ENCODE assay signal across 14 cellular contexts in the genomic region with DNA sequence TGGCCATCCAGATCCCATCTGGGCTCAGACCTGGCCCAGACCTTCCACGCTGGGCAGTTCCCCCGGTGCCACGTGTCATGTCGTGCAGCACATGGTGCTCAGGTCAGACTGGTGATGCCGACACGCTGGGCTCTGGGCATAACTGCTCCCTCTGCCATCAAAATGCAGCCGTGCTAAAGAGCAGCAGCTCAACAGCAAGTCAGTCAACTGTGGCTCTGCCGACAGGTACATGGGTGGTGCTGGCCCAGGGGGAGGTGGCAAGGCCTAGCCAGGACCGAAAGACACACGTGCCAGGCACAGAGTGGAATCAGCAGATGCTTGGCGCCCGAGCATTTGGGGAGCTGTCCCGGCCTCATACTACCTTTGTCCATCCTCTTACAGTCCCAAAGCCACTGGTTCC. TPM values are rescaled to one million over a fixed set of nuclear protein-coding genes. Genes with fewer than 3 reads are reported as not detected.
A peak's percentile ranks its signal among the peaks of the same experiment; 100 is the strongest.
DNase-seq lines count a peak whose midpoint lies in the region; ATAC-seq and TF ChIP-seq lines count a peak whose summit lies in the region.
"Had no signal": no experiment of that assay in that cellular context is flagged by ENCODE, and none has a peak within 500 bp of the region (broad histone marks: within the 10 kb centered on the region; RNA-seq: fewer than 3 reads in every experiment).

No MANE protein-coding gene starts in this region.

- H3K4me1 ChIP-seq in right atrium auricular region (peaks cover 0 to 58% of the 10 kb centered on the region in 2 donors), skeletal muscle tissue (ENCODE audit: control insufficient read depth in 3 of 3, insufficient read depth in 3 of 3, low read length in 3 of 3) (peaks cover 48 to 72% (median 52%) of the 10 kb centered on the region in 3 donors)

- H3K36me3 Mint-ChIP-seq in activated naive CD4-positive, alpha-beta T cell treated with anti-CD3 and anti-CD28 coated beads for 36 hours (ENCODE audit: low read depth) = peaks cover 19% of the 10 kb centered on the region

- H3K4me3 Mint-ChIP-seq in activated naive CD4-positive, alpha-beta T cell treated with anti-CD3 and anti-CD28 coated beads for 36 hours = peak overlapping the region; percentile 27

- peaks cover 47% of the 10 kb centered on the region for H3K4me1 Mint-ChIP-seq in activated naive CD4-positive, alpha-beta T cell treated with anti-CD3 and anti-CD28 coated beads for 36 hours (ENCODE audit: low read depth)

- CTCF ChIA-PET in activated naive CD4-positive, alpha-beta T cell treated with anti-CD3 and anti-CD28 coated beads for 36 hours (lab: Charles Lee) = interaction anchor here (0.6 to 2.3 kb wide), 3 partner anchors 15 to 521 kb away, joined by 4 to 6 read pairs (median 5); no protein-coding TSS in a partner anchor
- CTCF ChIA-PET in RWPE1 (lab: Yijun Ruan, JAX) = interaction anchor here (0.6 to 1.7 kb wide), 4 partner anchors 11 to 235 kb away, joined by 3 to 8 read pairs (median 4); no protein-coding TSS in a partner anchor

- ATAC-seq in HG03280 (IDR thresholded peaks at IDR 0.05; ENCODE audit: unreplicated experiment) (no peak), sciatic nerve (no peak), GM19452 (IDR thresholded peaks at IDR 0.05; ENCODE audit: unreplicated experiment) (no peak)

- H3K36me3 ChIP-seq in right atrium auricular region (peaks cover 33% of the 10 kb centered on the region), skeletal muscle tissue (ENCODE audit: control insufficient read depth in 3 of 3, insufficient read depth in 3 of 3, low read length in 3 of 3) (peaks cover 30 to 37% (median 36%) of the 10 kb centered on the region in 3 donors)

- POLR2A ChIA-PET in RWPE1 (lab: Yijun Ruan, JAX; ENCODE audit: low non-redundant PET) = interaction anchor here (0.6 kb wide), 1 partner anchor 280 kb away, joined by 3 read pairs; no protein-coding TSS in a partner anchor

- no peaks in the 10 kb centered on the region for H3K9me3 Mint-ChIP-seq in activated naive CD4-positive, alpha-beta T cell treated with anti-CD3 and anti-CD28 coated beads for 36 hours

- intact Hi-C loops in activated naive CD4-positive, alpha-beta T cell treated with anti-CD3 and anti-CD28 coated beads for 36 hours (cut with micrococcal nuclease) = loop anchor here (5.0 kb wide), 2 partner anchors 141 to 461 kb away; partner anchors contain the start of genes FMNL3 and RACGAP1
- intact Hi-C loops in sciatic nerve (cut with DNase I) = no loop called here

- H3K27me3 ChIP-seq in right atrium auricular region = no peaks in the 10 kb centered on the region
- no peaks in the 10 kb centered on the region for H3K27me3 ChIP-seq in skeletal muscle tissue (ENCODE audit: control insufficient read depth in 3 of 3, insufficient read depth in 3 of 3, low read length in 3 of 3)

- H3K27ac ChIP-seq in RWPE1 (peak overlapping the region; percentile 9; the same call in 1 of the 2 replicates), right atrium auricular region (peak overlapping the region; percentile 91), skeletal muscle tissue (ENCODE audit: low read depth, low read length) (peak overlapping the region; percentile 94)
- H3K27ac ChIP-seq: thoracic aorta had no signal

- H3K9me3 ChIP-seq in right atrium auricular region (no peaks in the 10 kb centered on the region), skeletal muscle tissue (ENCODE audit: control insufficient read depth in 3 of 3, low read length in 3 of 3) (no peaks in the 10 kb centered on the region)
- H3K9me3 ChIP-seq: thoracic aorta had no signal

- peak overlapping the region in 1 of 2 donors; percentile 82 for H3K4me3 ChIP-seq in right atrium auricular region
- H3K4me3 ChIP-seq in skeletal muscle tissue (ENCODE audit: low read length in 3 of 3) = peak overlapping the region; percentile 78 to 100 (median 97)

- H3K27ac Mint-ChIP-seq in activated naive CD4-positive, alpha-beta T cell treated with anti-CD3 and anti-CD28 coated beads for 36 hours = no peak overlapping the region

- DNase-seq in activated naive CD4-positive, alpha-beta T cell treated with anti-CD3 and anti-CD28 coated beads for 36 hours = no peak
- no peak for DNase-seq in activated naive CD4-positive, alpha-beta T cell (lab: John Stamatoyannopoulos, UW)
- no peak for DNase-seq in RWPE1 (ENCODE audit: low spot score)
- DNase-seq in right atrium auricular region (ENCODE audit: low spot score) = no peak
- DNase-seq in sciatic nerve (ENCODE audit: low spot score) = no peak
- DNase-seq: activated gamma-delta T cell treated with Interleukin-2 at 50 U/mL for 16 hours, EL, NCI-H1048, NCI-H446 treated with DMSO at 0.1 percent for 48 hours, SHP77 treated with DMSO at 0.1 percent for 48 hours had no signal

- H3K9ac ChIP-seq in skeletal muscle tissue (ENCODE audit: low read depth in 1 of 3, low read length in 3 of 3) = peak overlapping the region; percentile 95 to 99 (median 97)

- no peaks in the 10 kb centered on the region for H3K27me3 Mint-ChIP-seq in activated naive CD4-positive, alpha-beta T cell treated with anti-CD3 and anti-CD28 coated beads for 36 hours (ENCODE audit: low read depth)

- TF ChIP-seq CTCF in RWPE1 (conservative IDR thresholded peaks at IDR 0.05; ENCODE audit: low read depth) (no peak), right atrium auricular region (IDR thresholded peaks at IDR 0.05) (no peak)

RNA-seq across cellular contexts. Expression of gene MCRS1, which starts 1.6 kb away (rescaled TPM):
- total RNA-seq in activated naive CD4-positive, alpha-beta T cell treated with anti-CD3 and anti-CD28 coated beads for 36 hours = 10 to 100 TPM; 49.8 to 52.7 TPM
- total RNA-seq in right atrium auricular region = 10 to 100 TPM; 81.8 to 82.8 TPM
- 33.9 TPM for total RNA-seq in skeletal muscle tissue
- 39.3 TPM for total RNA-seq in sciatic nerve

RNA-seq across cellular contexts. Expression of gene KCNH3, which starts 27.5 kb away (rescaled TPM):
- total RNA-seq in activated naive CD4-positive, alpha-beta T cell treated with anti-CD3 and anti-CD28 coated beads for 36 hours = under 1 TPM; 0.57 to 0.91 TPM
- total RNA-seq in right atrium auricular region (1 to 10 TPM in 1 of 2 donors, under 1 TPM in 1; 0.19 to 1.0 TPM), skeletal muscle tissue (0.52 TPM), sciatic nerve (0.27 TPM)

RNA-seq across cellular contexts. Expression of gene FAM186B, which starts 39.1 kb away (rescaled TPM):
- under 1 TPM in 1 of 2 experiments, not detected in 1; 0.12 TPM for total RNA-seq in activated naive CD4-positive, alpha-beta T cell treated with anti-CD3 and anti-CD28 coated beads for 36 hours
- total RNA-seq in right atrium auricular region = under 1 TPM in 1 of 2 donors, not detected in 1; 0.28 TPM
- not detected for total RNA-seq in skeletal muscle tissue
- 0.36 TPM for total RNA-seq in sciatic nerve

RNA-seq across cellular contexts. Expression of gene PRPF40B, which starts 57.0 kb away (rescaled TPM):
- 1 to 10 TPM; 7.2 to 7.7 TPM for total RNA-seq in activated naive CD4-positive, alpha-beta T cell treated with anti-CD3 and anti-CD28 coated beads for 36 hours
- 10 to 100 TPM; 14.9 to 16.0 TPM for total RNA-seq in right atrium auricular region
- 7.3 TPM for total RNA-seq in skeletal muscle tissue
- 37.9 TPM for total RNA-seq in sciatic nerve

Comparison
In these comparisons a context has a peak if more than half of its experiments do, and no peak if none do; other contexts are left out.
1. H3K27ac ChIP-seq: peak in every context shown above with its lines; median percentile 94 in skeletal muscle tissue; 91 in right atrium auricular region; 9 in RWPE1.